8 cellular contexts compared by ENCODE assay signal in the genomic region with DNA sequence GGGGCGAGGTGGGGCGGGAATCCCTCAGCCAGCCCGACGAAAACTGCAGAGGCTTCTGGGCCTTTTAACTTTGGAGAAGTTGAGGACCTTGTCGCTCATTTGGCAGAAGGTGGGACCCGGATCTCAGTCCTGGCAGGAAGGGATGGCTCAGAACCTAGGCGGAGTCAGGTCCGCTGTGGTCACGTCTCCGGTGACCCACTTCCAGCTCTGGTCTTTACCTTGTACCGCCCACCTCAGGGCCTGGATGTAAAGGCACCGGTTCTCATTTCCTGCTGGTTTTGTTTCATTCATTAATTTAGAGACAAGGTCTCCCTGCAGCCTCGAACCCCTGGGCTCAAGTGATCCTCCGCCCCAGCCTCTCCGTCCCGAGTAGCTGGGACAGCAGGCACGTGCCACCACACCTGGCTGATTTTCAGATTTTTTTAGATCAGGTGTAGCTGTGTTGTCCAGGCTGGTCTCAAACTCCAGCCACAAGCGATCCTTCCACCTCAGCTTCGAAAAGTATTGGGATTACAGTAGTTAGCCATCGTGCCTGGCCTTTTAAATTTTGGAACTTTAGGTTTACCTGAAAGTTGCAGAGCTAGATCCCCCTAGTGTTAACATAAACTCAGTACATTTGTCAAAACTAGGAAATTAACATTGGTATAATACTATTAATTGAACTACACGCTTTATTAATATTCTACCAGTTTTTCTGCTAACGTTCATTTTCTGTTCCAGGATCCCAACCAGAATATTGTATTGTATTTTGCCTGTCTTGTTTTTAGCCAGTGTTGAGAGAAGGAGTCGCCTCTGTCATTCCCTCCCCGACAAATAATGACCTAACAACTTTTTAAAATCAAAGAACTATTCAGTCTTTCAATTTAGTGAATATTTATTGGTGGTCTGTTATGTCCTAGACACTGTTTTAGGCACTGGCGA. TPM values are rescaled to one million over a fixed set of nuclear protein-coding genes. Genes with fewer than 3 reads are reported as not detected.
DNase-seq lines count a peak whose midpoint lies in the region; ATAC-seq and TF ChIP-seq lines count a peak whose summit lies in the region.

No MANE protein-coding gene starts in this region.

- peaks cover 31% of the 10 kb centered on the region for H3K4me1 Mint-ChIP-seq in nephron progenitor cell
- H3K4me1 Mint-ChIP-seq in type B pancreatic cell (ENCODE audit: unreplicated experiment), result peaks cover 20% of the 10 kb centered on the region

- H3K27me3 Mint-ChIP-seq in nephron progenitor cell (ENCODE audit: low read depth, poor library complexity) (peaks cover 6% of the 10 kb centered on the region), type B pancreatic cell (no peaks in the 10 kb centered on the region)

- H3K36me3 Mint-ChIP-seq in nephron progenitor cell (ENCODE audit: low read depth) (peaks cover 16% of the 10 kb centered on the region), type B pancreatic cell (peaks cover 3% of the 10 kb centered on the region)

- H3K27ac Mint-ChIP-seq in nephron progenitor cell (peak overlapping the region; percentile 53), type B pancreatic cell (peak overlapping the region; percentile 98)

- H3K4me3 Mint-ChIP-seq in nephron progenitor cell, result peak overlapping the region; percentile 91
- peak overlapping the region; percentile 95 for H3K4me3 Mint-ChIP-seq in type B pancreatic cell

- TF ChIP-seq CTCF in nephron progenitor cell (IDR thresholded peaks at IDR 0.05), result peak; percentile 11
- TF ChIP-seq CTCF in type B pancreatic cell (conservative IDR thresholded peaks at IDR 0.05), result peak; percentile 70

- H3K9me3 Mint-ChIP-seq in nephron progenitor cell, result no peaks in the 10 kb centered on the region
- no peaks in the 10 kb centered on the region for H3K9me3 Mint-ChIP-seq in type B pancreatic cell

- ATAC-seq in GM18870 (IDR thresholded peaks at IDR 0.05; ENCODE audit: unreplicated experiment) (peak; percentile 31), HG03108 (IDR thresholded peaks at IDR 0.05; ENCODE audit: unreplicated experiment) (peak; percentile 36)

- DNase-seq in AG20443 (ENCODE audit: low spot score) (peak; percentile 51), NCI-H748 treated with DMSO at 0.1 percent for 48 hours (lab: John Stamatoyannopoulos, UW) (peak; percentile 46), fibroblast of gingiva (ENCODE audit: low read depth) (peak; percentile 14), nephron progenitor cell (no peak), type B pancreatic cell (ENCODE audit: extremely low spot score, unreplicated experiment) (no peak)
- peak; percentile 50 for DNase-seq in activated T-cell treated with anti-CD3 and anti-CD28 coated beads, Interleukin-2, amount 50 U/mL, for 1 hour

RNA-seq across cellular contexts. Expression of a gene that starts 0.9 kb away (rescaled TPM):
- total RNA-seq in type B pancreatic cell (ENCODE audit: low replicate concordance), result 29.0 and 44.2 TPM in 2 replicates

RNA-seq across cellular contexts. Expression of a gene that starts 45.7 kb away (rescaled TPM):
- 48.8 and 100 TPM in 2 replicates for total RNA-seq in type B pancreatic cell (ENCODE audit: low replicate concordance)

Comparison
In these comparisons a context has a peak if more than half of its experiments do, and no peak if none do; other contexts are left out.
1. DNase-seq: peak in AG20443 (single experiment), NCI-H748 treated with DMSO at 0.1 percent for 48 hours (single experiment), activated T-cell treated with anti-CD3 and anti-CD28 coated beads, Interleukin-2, amount 50 U/mL, for 1 hour (single experiment) and fibroblast of gingiva (single experiment); none in nephron progenitor cell (single experiment) and type B pancreatic cell (single experiment).